In the genomic region with DNA sequence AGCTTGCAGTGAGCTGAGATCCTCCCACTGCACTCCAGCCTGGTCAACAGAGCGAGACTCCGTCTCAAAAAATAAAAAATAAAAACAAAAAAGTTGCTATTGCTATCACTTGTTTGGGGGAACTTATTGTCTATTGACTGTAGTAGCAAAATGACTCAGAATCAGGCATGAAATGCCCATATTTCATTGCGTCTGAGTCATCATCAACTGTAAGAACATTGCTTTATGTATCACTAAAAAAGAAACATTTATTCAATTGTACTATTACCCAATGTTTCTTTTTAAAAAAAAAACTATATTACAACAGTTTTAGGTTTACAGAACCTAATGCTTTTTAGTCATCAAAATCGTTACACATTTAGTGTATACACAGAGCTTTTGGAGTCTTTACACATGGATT, we compare ENCODE assay signal across 21 cellular contexts.
A peak's percentile ranks its signal among the peaks of the same experiment; 100 is the strongest.
DNase-seq lines count a peak whose midpoint lies in the region; ATAC-seq and TF ChIP-seq lines count a peak whose summit lies in the region.
"Had no signal": no experiment of that assay in that cellular context is flagged by ENCODE, and none has a peak within 500 bp of the region (broad histone marks: within the 10 kb centered on the region; RNA-seq: fewer than 3 reads in every experiment).

No MANE protein-coding gene starts in this region.

- DNase-seq in NOMO-1 treated with DMSO at 0.1 percent for 48 hours (lab: John Stamatoyannopoulos, UW; ENCODE audit: unreplicated experiment), result peak; percentile 24
- DNase-seq in NOMO-1 (lab: John Stamatoyannopoulos, UW; ENCODE audit: unreplicated experiment in 2 of 2), result no peak
- DNase-seq in RWPE2 (ENCODE audit: low spot score), result no peak
- peak; percentile 68 to 86 for DNase-seq in fibroblast of lung (ENCODE audit: low read depth in 2 of 2)
- DNase-seq in stimulated activated effector memory CD8-positive, alpha-beta T cell treated with anti-CD3 and anti-CD28 coated beads, Interleukin-12 subunit alpha, Interleukin-12 subunit beta, amount 100 ng/mL, for 72 hours (ENCODE audit: low spot score in 2 of 2), result no peak
- no peak for DNase-seq in suprapubic skin (ENCODE audit: low spot score in 2 of 2)
- DNase-seq: 8988T; activated CD4-positive, CD25-positive, alpha-beta regulatory T cell treated with anti-CD3 and anti-CD28 coated beads, Interleukin-2, amount 50 U/mL, for 72 hours; Calu3; cerebellar nuclear complex; Kasumi-1; NCI-H1930; right lobe of liver; RPMI8226; stimulated activated naive CD4-positive, alpha-beta T cell; uterus had no signal

- no peaks in the 10 kb centered on the region for H3K36me3 Mint-ChIP-seq in stimulated activated effector memory CD8-positive, alpha-beta T cell treated with anti-CD3 and anti-CD28 coated beads, Interleukin-12 subunit alpha, Interleukin-12 subunit beta, amount 100 ng/mL, for 72 hours

- WGBS in suprapubic skin, result 80% methylated on average over 4 of the region's 4 CpGs

- H2AFZ ChIP-seq in fibroblast of lung (ENCODE audit: low read length), result no peak overlapping the region

- peaks cover 7% of the 10 kb centered on the region for H3K4me1 Mint-ChIP-seq in stimulated activated effector memory CD8-positive, alpha-beta T cell treated with anti-CD3 and anti-CD28 coated beads, Interleukin-12 subunit alpha, Interleukin-12 subunit beta, amount 100 ng/mL, for 72 hours

- TF ChIP-seq EP300 in suprapubic skin (IDR thresholded peaks at IDR 0.05), result no peak

- no peak overlapping the region for H3K27ac Mint-ChIP-seq in stimulated activated effector memory CD8-positive, alpha-beta T cell treated with anti-CD3 and anti-CD28 coated beads, Interleukin-12 subunit alpha, Interleukin-12 subunit beta, amount 100 ng/mL, for 72 hours
- H3K27ac Mint-ChIP-seq: activated naive CD4-positive, alpha-beta T cell treated with anti-CD3 and anti-CD28 coated beads, Interleukin-2, amount 50 U/mL, for 24 hours had no signal

- peaks cover 5% of the 10 kb centered on the region for H3K9me3 Mint-ChIP-seq in stimulated activated effector memory CD8-positive, alpha-beta T cell treated with anti-CD3 and anti-CD28 coated beads, Interleukin-12 subunit alpha, Interleukin-12 subunit beta, amount 100 ng/mL, for 72 hours
- H3K9me3 Mint-ChIP-seq: activated naive CD4-positive, alpha-beta T cell treated with anti-CD3 and anti-CD28 coated beads, Interleukin-2, amount 50 U/mL, for 24 hours; neural crest cell had no signal

- H3K4me2 ChIP-seq in fibroblast of lung (ENCODE audit: extremely low read depth, insufficient read depth, low read length), result no peak overlapping the region

- H3K27ac ChIP-seq in RWPE2 (ENCODE audit: poor library complexity, severe bottlenecking) (peak overlapping the region; percentile 45), fibroblast of lung (ENCODE audit: insufficient read depth, low read length) (no peak overlapping the region), suprapubic skin (no peak overlapping the region)
- H3K27ac ChIP-seq: right lobe of liver, uterus had no signal

- peaks cover 38% of the 10 kb centered on the region for H3K27me3 ChIP-seq in RWPE2 (ENCODE audit: insufficient read depth, poor library complexity, severe bottlenecking)
- H3K27me3 ChIP-seq in fibroblast of lung (ENCODE audit: control insufficient read depth, insufficient read depth, low read length), result peaks cover 16% of the 10 kb centered on the region
- H3K27me3 ChIP-seq in suprapubic skin, result peaks cover 60% of the 10 kb centered on the region

- H3K9ac ChIP-seq in fibroblast of lung (ENCODE audit: insufficient read depth, low read length), result no peak overlapping the region

- H3K79me2 ChIP-seq in fibroblast of lung (ENCODE audit: control insufficient read depth, insufficient read depth, low read length), result no peaks in the 10 kb centered on the region

- H4K20me1 ChIP-seq in fibroblast of lung (ENCODE audit: control insufficient read depth, extremely low read depth, insufficient read depth, low read length), result no peaks in the 10 kb centered on the region

- no peak overlapping the region for H3K4me3 Mint-ChIP-seq in stimulated activated effector memory CD8-positive, alpha-beta T cell treated with anti-CD3 and anti-CD28 coated beads, Interleukin-12 subunit alpha, Interleukin-12 subunit beta, amount 100 ng/mL, for 72 hours
- H3K4me3 Mint-ChIP-seq: activated naive CD4-positive, alpha-beta T cell treated with anti-CD3 and anti-CD28 coated beads, Interleukin-2, amount 50 U/mL, for 24 hours; neural crest cell had no signal

- H3K4me1 ChIP-seq in RWPE2 (ENCODE audit: insufficient read depth, poor library complexity, severe bottlenecking) (peaks cover 13% of the 10 kb centered on the region), fibroblast of lung (ENCODE audit: control insufficient read depth, extremely low read depth, insufficient read depth, low read length) (no peaks in the 10 kb centered on the region), suprapubic skin (peaks cover 11% of the 10 kb centered on the region)

- TF ChIP-seq POLR2A in suprapubic skin (IDR thresholded peaks at IDR 0.05), result no peak

- ATAC-seq in RWPE2 (ENCODE audit: low read depth) (peak; percentile 86), GM18498 (IDR thresholded peaks at IDR 0.05; ENCODE audit: unreplicated experiment) (no peak), HG03039 (IDR thresholded peaks at IDR 0.05; ENCODE audit: unreplicated experiment) (no peak)
- ATAC-seq in stimulated activated effector memory CD8-positive, alpha-beta T cell treated with anti-CD3 and anti-CD28 coated beads, Interleukin-12 subunit alpha, Interleukin-12 subunit beta, amount 100 ng/mL, for 72 hours, result peak; percentile 45
- ATAC-seq: right lobe of liver had no signal

- H3K36me3 ChIP-seq in RWPE2 (ENCODE audit: low read depth) (no peaks in the 10 kb centered on the region), fibroblast of lung (ENCODE audit: control insufficient read depth, insufficient read depth, low read length) (no peaks in the 10 kb centered on the region), suprapubic skin (no peaks in the 10 kb centered on the region)
- H3K36me3 ChIP-seq: right lobe of liver, uterus had no signal

- TF ChIP-seq CTCF in RWPE2 (IDR thresholded peaks at IDR 0.05; ENCODE audit: poor library complexity, severe bottlenecking) (no peak), fibroblast of lung (conservative IDR thresholded peaks at IDR 0.05 in 1 of 2, IDR thresholded peaks at IDR 0.05 in 1 of 2; ENCODE audit: low read depth in 1 of 2, low read length in 2 of 2) (no peak), suprapubic skin (IDR thresholded peaks at IDR 0.05) (no peak)

- H3K4me3 ChIP-seq in RWPE2 (ENCODE audit: severe bottlenecking) (no peak overlapping the region), fibroblast of lung (replicated peaks in 1 of 4; ENCODE audit: control extremely low read depth in 1 of 4, insufficient read depth in 1 of 4, low read depth in 3 of 4, low read length in 4 of 4) (no peak overlapping the region), suprapubic skin (no peak overlapping the region)
- H3K4me3 ChIP-seq: lung, right lobe of liver, uterus had no signal

- H3K9me3 ChIP-seq in RWPE2 (ENCODE audit: severe bottlenecking), result no peaks in the 10 kb centered on the region
- no peaks in the 10 kb centered on the region for H3K9me3 ChIP-seq in fibroblast of lung (ENCODE audit: control insufficient read depth, insufficient read depth, low read depth, low read length)
- H3K9me3 ChIP-seq in suprapubic skin, result no peaks in the 10 kb centered on the region
- H3K9me3 ChIP-seq: right lobe of liver, uterus had no signal

Comparison
In these comparisons a context has a peak if more than half of its experiments do, and no peak if none do; other contexts are left out.
1. DNase-seq: peak in NOMO-1 treated with DMSO at 0.1 percent for 48 hours (single experiment) and fibroblast of lung (2 of 2); none in NOMO-1 (0 of 2), RWPE2 (single experiment), stimulated activated effector memory CD8-positive, alpha-beta T cell treated with anti-CD3 and anti-CD28 coated beads, Interleukin-12 subunit alpha, Interleukin-12 subunit beta, amount 100 ng/mL, for 72 hours (0 of 2) and suprapubic skin (0 of 2).
2. ATAC-seq: peak in RWPE2 (single experiment) and stimulated activated effector memory CD8-positive, alpha-beta T cell treated with anti-CD3 and anti-CD28 coated beads, Interleukin-12 subunit alpha, Interleukin-12 subunit beta, amount 100 ng/mL, for 72 hours (single experiment); none in GM18498 (single experiment) and HG03039 (single experiment).